ENCODE assay signal across 23 cellular contexts in the genomic region with DNA sequence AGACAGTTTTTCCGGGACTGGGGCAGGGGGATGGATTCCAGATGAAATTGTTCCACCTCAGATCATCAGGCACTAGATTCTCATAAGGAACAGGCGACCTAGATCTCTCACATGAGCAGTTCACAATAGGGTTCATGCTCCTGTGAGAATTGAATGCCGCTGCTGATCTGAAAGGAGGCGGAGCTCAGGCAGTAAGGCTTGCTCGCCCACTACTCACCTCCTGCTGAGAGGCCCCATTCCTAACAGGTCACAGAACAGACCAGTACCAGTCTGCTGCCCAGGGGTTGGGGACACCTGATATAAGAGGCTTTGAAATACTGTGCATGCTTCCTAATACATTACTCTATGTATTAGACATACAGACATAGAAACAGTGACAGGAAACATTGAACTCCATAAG. TPM values are rescaled to one million over a fixed set of nuclear protein-coding genes. Genes with fewer than 3 reads are reported as not detected.
"Had no signal": no experiment of that assay in that cellular context is flagged by ENCODE, and none has a peak within 500 bp of the region (broad histone marks: within the 10 kb centered on the region; RNA-seq: fewer than 3 reads in every experiment).

No MANE protein-coding gene starts in this region.

- FAIRE-seq: HTR-8/SVneo, K562 had no signal

- H3K4me3 Mint-ChIP-seq: IgD-negative memory B cell had no signal

- H3K4me1 Mint-ChIP-seq: IgD-negative memory B cell had no signal

- H3K36me3 Mint-ChIP-seq: IgD-negative memory B cell had no signal

- H3K9me3 ChIP-seq: SK-N-SH had no signal

- H3K27me3 Mint-ChIP-seq: IgD-negative memory B cell had no signal

- H3K4me3 ChIP-seq: K562 had no signal

- H3K27ac Mint-ChIP-seq: IgD-negative memory B cell had no signal

- H3K9ac ChIP-seq: SK-N-SH had no signal

- H3K4me2 ChIP-seq: SK-N-SH had no signal

- H3K27ac ChIP-seq: RWPE1 had no signal

- DNase-seq: MV-4-11, NCI-H1048, NCI-H1105 treated with DMSO at 0.1 percent for 48 hours, NCI-H1417 treated with DMSO at 0.1 percent for 48 hours, NCI-H146, NCI-H1694 treated with DMSO at 0.1 percent for 48 hours, NCI-H1930, NCI-H2081, NCI-H2107, NCI-H2227 treated with DMSO at 0.1 percent for 48 hours, NCI-H524, NCI-H526 treated with DMSO at 0.1 percent for 48 hours, NCI-H774, PC-3, SHP77, SK-N-SH, SW 1271 had no signal

RNA-seq across cellular contexts. Expression of gene PTPRD, which starts 41.1 kb away (rescaled TPM):
- total RNA-seq: LHCN-M2, MCF 10A, PC-3 had no signal
- polyA plus RNA-seq: IgD-negative memory B cell, K562 had no signal
